Comparison of ENCODE assay signal across 22 cellular contexts in genomic region chr12:116802018-116802417, GRCh38.
"Had no signal": no experiment of that assay in that cellular context is flagged by ENCODE, and none has a peak within 500 bp of the region (broad histone marks: within the 10 kb centered on the region; RNA-seq: fewer than 3 reads in every experiment).

No MANE protein-coding gene starts in this region.

- H3K27me3 ChIP-seq: dorsolateral prefrontal cortex, hepatocyte, pancreas, suprapubic skin, thyroid gland had no signal

- H3K79me2 ChIP-seq: hepatocyte had no signal

- H3K27me3 Mint-ChIP-seq: progenitor cell of endocrine pancreas, type B pancreatic cell had no signal

- H3K27ac ChIP-seq: dorsolateral prefrontal cortex, hepatocyte, left ventricle myocardium inferior, lower lobe of right lung, pancreas, suprapubic skin, thyroid gland had no signal

- H3K4me1 ChIP-seq: left ventricle myocardium inferior, lower lobe of right lung, pancreas had no signal

- H3K4me3 ChIP-seq: dorsolateral prefrontal cortex, hepatocyte, left ventricle myocardium inferior, lower lobe of right lung, pancreas, suprapubic skin, thyroid gland had no signal

- H3K27ac Mint-ChIP-seq: nephron, progenitor cell of endocrine pancreas, type B pancreatic cell had no signal

- H3K9me3 Mint-ChIP-seq: type B pancreatic cell had no signal

- H3K4me1 Mint-ChIP-seq: nephron had no signal

- H2AFZ ChIP-seq: hepatocyte had no signal

- H3K36me3 ChIP-seq: lower lobe of right lung, pancreas, suprapubic skin, thyroid gland had no signal

- H3K9me3 ChIP-seq: pancreas, suprapubic skin, thyroid gland had no signal

- ATAC-seq: left cardiac atrium; lower lobe of right lung; pancreas; right cardiac atrium; stimulated activated naive CD8-positive, alpha-beta T cell treated with anti-CD3 and anti-CD28 coated beads, Interleukin-15, Interleukin-2, amounts not matched to agents 100 U/mL and 50 U/mL, for 24 hours had no signal

- DNase-seq: dorsolateral prefrontal cortex; effector CD8-positive, alpha-beta T cell; foreskin melanocyte; head of caudate nucleus; kidney; left cardiac atrium; left ventricle myocardium inferior; lower lobe of right lung; mesenchymal stem cell; midbrain; occipital lobe; pancreas; right cardiac atrium; small intestine; stimulated activated CD4-positive, alpha-beta T cell treated with anti-CD3 and anti-CD28 coated beads, Interleukin-2, amount 100 ng/mL, for 48 hours; stimulated activated naive CD8-positive, alpha-beta T cell treated with anti-CD3 and anti-CD28 coated beads, Interleukin-15, Interleukin-2, amounts not matched to agents 100 U/mL and 50 U/mL, for 24 hours; thyroid gland had no signal

- H3K4me2 ChIP-seq: hepatocyte had no signal

- H3K4me3 Mint-ChIP-seq: nephron, type B pancreatic cell had no signal
